Comparison of ENCODE assay signal across 1 cellular context in the genomic region with DNA sequence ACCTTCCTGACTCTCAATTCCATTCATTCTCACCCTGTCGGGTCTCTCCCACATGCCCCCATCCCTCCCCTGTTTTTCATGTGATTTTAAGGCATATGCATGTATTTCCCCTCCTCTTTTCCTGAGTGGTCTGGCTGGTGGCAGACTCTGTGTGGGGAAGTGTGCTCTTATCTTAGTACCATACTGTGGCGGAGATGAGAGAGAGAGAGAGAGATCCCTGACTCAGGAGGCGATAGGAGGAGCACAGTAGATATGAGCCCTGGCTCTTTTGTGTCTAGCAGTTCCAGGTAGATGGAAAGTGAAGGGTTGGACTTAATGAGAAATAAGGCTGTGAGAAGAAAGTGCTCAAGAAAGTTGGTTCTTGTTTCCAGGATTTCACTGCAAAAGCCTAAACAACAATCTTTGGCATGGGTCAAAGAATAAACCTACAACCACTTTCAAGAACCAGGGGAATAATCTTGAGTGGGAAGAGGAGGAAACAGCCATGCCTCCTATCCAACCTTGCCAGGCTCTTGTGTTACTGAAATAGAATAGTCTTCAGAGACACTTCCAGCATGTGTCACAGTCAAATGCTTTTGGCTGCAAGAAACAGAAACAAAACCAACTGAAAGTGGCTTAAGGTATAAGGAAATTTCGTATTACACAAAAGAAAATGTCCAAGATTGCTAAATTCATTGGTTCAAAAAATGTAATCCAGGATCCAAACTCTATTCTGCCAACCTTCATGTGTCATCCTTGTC.
TF ChIP-seq lines count a peak whose summit lies in the region.

No MANE protein-coding gene starts in this region.

TF ChIP-seq in K562, 482 proteins besides CTCF, POLR2A, EP300 and RAD21 (continued from another document and continues in another):
- TF ChIP-seq, protein P1, sequence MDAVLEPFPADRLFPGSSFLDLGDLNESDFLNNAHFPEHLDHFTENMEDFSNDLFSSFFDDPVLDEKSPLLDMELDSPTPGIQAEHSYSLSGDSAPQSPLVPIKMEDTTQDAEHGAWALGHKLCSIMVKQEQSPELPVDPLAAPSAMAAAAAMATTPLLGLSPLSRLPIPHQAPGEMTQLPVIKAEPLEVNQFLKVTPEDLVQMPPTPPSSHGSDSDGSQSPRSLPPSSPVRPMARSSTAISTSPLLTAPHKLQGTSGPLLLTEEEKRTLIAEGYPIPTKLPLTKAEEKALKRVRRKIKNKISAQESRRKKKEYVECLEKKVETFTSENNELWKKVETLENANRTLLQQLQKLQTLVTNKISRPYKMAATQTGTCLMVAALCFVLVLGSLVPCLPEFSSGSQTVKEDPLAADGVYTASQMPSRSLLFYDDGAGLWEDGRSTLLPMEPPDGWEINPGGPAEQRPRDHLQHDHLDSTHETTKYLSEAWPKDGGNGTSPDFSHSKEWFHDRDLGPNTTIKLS (IDR thresholded peaks at IDR 0.05; ENCODE audit: borderline replicate concordance, low read depth), result no peak
- peak; percentile 82 for TF ChIP-seq NBN (IDR thresholded peaks at IDR 0.05; ENCODE audit: low read depth)
- TF ChIP-seq, protein P2, sequence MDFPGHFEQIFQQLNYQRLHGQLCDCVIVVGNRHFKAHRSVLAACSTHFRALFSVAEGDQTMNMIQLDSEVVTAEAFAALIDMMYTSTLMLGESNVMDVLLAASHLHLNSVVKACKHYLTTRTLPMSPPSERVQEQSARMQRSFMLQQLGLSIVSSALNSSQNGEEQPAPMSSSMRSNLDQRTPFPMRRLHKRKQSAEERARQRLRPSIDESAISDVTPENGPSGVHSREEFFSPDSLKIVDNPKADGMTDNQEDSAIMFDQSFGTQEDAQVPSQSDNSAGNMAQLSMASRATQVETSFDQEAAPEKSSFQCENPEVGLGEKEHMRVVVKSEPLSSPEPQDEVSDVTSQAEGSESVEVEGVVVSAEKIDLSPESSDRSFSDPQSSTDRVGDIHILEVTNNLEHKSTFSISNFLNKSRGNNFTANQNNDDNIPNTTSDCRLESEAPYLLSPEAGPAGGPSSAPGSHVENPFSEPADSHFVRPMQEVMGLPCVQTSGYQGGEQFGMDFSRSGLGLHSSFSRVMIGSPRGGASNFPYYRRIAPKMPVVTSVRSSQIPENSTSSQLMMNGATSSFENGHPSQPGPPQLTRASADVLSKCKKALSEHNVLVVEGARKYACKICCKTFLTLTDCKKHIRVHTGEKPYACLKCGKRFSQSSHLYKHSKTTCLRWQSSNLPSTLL (IDR thresholded peaks at IDR 0.05), result peak; percentile 35; the same call in 1 of the 2 replicates
- no peak for TF ChIP-seq ZNF655 (CRISPR knock-in tag; IDR thresholded peaks at IDR 0.05)
- TF ChIP-seq CSDE1 (IDR thresholded peaks at IDR 0.05), result no peak
- TF ChIP-seq CHD2 (IDR thresholded peaks at IDR 0.05; ENCODE audit: low read depth, low read length), result no peak
- no peak for TF ChIP-seq SAFB2 (IDR thresholded peaks at IDR 0.05; ENCODE audit: borderline replicate concordance, low read depth, low read length, severe bottlenecking)
- no peak for TF ChIP-seq ZNF551 (CRISPR knock-in tag; IDR thresholded peaks at IDR 0.05)
- TF ChIP-seq, protein P3, sequence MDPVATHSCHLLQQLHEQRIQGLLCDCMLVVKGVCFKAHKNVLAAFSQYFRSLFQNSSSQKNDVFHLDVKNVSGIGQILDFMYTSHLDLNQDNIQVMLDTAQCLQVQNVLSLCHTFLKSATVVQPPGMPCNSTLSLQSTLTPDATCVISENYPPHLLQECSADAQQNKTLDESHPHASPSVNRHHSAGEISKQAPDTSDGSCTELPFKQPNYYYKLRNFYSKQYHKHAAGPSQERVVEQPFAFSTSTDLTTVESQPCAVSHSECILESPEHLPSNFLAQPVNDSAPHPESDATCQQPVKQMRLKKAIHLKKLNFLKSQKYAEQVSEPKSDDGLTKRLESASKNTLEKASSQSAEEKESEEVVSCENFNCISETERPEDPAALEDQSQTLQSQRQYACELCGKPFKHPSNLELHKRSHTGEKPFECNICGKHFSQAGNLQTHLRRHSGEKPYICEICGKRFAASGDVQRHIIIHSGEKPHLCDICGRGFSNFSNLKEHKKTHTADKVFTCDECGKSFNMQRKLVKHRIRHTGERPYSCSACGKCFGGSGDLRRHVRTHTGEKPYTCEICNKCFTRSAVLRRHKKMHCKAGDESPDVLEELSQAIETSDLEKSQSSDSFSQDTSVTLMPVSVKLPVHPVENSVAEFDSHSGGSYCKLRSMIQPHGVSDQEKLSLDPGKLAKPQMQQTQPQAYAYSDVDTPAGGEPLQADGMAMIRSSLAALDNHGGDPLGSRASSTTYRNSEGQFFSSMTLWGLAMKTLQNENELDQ (CRISPR knock-in tag; IDR thresholded peaks at IDR 0.05; ENCODE audit: borderline replicate concordance), result no peak
- no peak for TF ChIP-seq ZNF274 (IDR thresholded peaks at IDR 0.05; ENCODE audit: borderline replicate concordance, low read depth, low read length)
- TF ChIP-seq COPS2 (conservative IDR thresholded peaks at IDR 0.05), result no peak
- TF ChIP-seq MYC (IDR thresholded peaks at IDR 0.05; ENCODE audit: low read depth, low read length), result peak; percentile 72
- TF ChIP-seq MYC (CRISPR knock-in tag; IDR thresholded peaks at IDR 0.05; ENCODE audit: borderline replicate concordance, low read depth), result no peak
- TF ChIP-seq SIRT6 (IDR thresholded peaks at IDR 0.05; ENCODE audit: low read depth, low read length), result no peak
- TF ChIP-seq KDM1A (IDR thresholded peaks at IDR 0.05), result peak; percentile 34 to 80; a peak in 3 of 4 replicates
- TF ChIP-seq SMARCA4 (IDR thresholded peaks at IDR 0.05), result peak; percentile 96
- TF ChIP-seq FOXJ3 (CRISPR knock-in tag; IDR thresholded peaks at IDR 0.05), result no peak
- TF ChIP-seq ZNF253 (CRISPR knock-in tag; conservative IDR thresholded peaks at IDR 0.05), result no peak
- no peak for TF ChIP-seq FOXA1 (IDR thresholded peaks at IDR 0.05; ENCODE audit: borderline replicate concordance)
- TF ChIP-seq ZNF146 (CRISPR knock-in tag; IDR thresholded peaks at IDR 0.05; ENCODE audit: unreplicated experiment), result no peak
- no peak for TF ChIP-seq ZBTB17 (CRISPR knock-in tag; IDR thresholded peaks at IDR 0.05)
- no peak for TF ChIP-seq ESRRB (CRISPR knock-in tag; IDR thresholded peaks at IDR 0.05; ENCODE audit: borderline replicate concordance)
- TF ChIP-seq, protein P4, sequence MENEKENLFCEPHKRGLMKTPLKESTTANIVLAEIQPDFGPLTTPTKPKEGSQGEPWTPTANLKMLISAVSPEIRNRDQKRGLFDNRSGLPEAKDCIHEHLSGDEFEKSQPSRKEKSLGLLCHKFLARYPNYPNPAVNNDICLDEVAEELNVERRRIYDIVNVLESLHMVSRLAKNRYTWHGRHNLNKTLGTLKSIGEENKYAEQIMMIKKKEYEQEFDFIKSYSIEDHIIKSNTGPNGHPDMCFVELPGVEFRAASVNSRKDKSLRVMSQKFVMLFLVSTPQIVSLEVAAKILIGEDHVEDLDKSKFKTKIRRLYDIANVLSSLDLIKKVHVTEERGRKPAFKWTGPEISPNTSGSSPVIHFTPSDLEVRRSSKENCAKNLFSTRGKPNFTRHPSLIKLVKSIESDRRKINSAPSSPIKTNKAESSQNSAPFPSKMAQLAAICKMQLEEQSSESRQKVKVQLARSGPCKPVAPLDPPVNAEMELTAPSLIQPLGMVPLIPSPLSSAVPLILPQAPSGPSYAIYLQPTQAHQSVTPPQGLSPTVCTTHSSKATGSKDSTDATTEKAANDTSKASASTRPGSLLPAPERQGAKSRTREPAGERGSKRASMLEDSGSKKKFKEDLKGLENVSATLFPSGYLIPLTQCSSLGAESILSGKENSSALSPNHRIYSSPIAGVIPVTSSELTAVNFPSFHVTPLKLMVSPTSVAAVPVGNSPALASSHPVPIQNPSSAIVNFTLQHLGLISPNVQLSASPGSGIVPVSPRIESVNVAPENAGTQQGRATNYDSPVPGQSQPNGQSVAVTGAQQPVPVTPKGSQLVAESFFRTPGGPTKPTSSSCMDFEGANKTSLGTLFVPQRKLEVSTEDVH (IDR thresholded peaks at IDR 0.05; ENCODE audit: low read depth, partially characterized antibody), result no peak
- TF ChIP-seq ZNF134 (CRISPR knock-in tag; conservative IDR thresholded peaks at IDR 0.05), result no peak
- TF ChIP-seq FUS (optimal IDR thresholded peaks at IDR 0.05; ENCODE audit: low read depth, low read length), result no peak
- TF ChIP-seq ZNF589 (CRISPR knock-in tag; IDR thresholded peaks at IDR 0.05; ENCODE audit: low read depth), result no peak; the same call in 1 of the 2 replicates
- TF ChIP-seq ZFX (CRISPR knock-in tag; IDR thresholded peaks at IDR 0.05), result no peak
- 0 out of 3 replicates have a peak, but pooled peaks of 1 of the 2 experiments have one; percentile 63 for TF ChIP-seq CBX3 (IDR thresholded peaks at IDR 0.05; ENCODE audit: borderline replicate concordance in 1 of 2, low read length in 2 of 2)
- no peak for TF ChIP-seq IRF2 (CRISPR knock-in tag; IDR thresholded peaks at IDR 0.05)
- TF ChIP-seq RBM14 (IDR thresholded peaks at IDR 0.05; ENCODE audit: borderline replicate concordance, insufficient read depth, low read depth, low read length), result no peak
- no peak for TF ChIP-seq ZBTB7A (IDR thresholded peaks at IDR 0.05; ENCODE audit: borderline replicate concordance, control insufficient read depth, low read depth, low read length)
- TF ChIP-seq, protein P5, sequence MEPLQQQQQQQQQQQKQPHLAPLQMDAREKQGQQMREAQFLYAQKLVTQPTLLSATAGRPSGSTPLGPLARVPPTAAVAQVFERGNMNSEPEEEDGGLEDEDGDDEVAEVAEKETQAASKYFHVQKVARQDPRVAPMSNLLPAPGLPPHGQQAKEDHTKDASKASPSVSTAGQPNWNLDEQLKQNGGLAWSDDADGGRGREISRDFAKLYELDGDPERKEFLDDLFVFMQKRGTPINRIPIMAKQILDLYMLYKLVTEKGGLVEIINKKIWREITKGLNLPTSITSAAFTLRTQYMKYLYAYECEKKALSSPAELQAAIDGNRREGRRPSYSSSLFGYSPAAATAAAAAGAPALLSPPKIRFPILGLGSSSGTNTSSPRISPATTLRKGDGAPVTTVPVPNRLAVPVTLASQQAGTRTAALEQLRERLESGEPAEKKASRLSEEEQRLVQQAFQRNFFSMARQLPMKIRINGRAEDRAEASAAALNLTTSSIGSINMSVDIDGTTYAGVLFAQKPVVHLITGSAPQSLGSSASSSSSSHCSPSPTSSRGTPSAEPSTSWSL (CRISPR knock-in tag; IDR thresholded peaks at IDR 0.05; ENCODE audit: borderline replicate concordance), result no peak
- no peak for TF ChIP-seq ESRRA (IDR thresholded peaks at IDR 0.05; ENCODE audit: borderline replicate concordance, low read depth)
- no peak for TF ChIP-seq ZNF324 (CRISPR knock-in tag; IDR thresholded peaks at IDR 0.05)
- no peak for TF ChIP-seq PCBP2 (IDR thresholded peaks at IDR 0.05; ENCODE audit: low read depth, low read length, poor library complexity, severe bottlenecking)
- TF ChIP-seq, protein P6, sequence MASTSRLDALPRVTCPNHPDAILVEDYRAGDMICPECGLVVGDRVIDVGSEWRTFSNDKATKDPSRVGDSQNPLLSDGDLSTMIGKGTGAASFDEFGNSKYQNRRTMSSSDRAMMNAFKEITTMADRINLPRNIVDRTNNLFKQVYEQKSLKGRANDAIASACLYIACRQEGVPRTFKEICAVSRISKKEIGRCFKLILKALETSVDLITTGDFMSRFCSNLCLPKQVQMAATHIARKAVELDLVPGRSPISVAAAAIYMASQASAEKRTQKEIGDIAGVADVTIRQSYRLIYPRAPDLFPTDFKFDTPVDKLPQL (IDR thresholded peaks at IDR 0.05; ENCODE audit: extremely low read depth, insufficient read length), result no peak
- no peak for TF ChIP-seq MBD1 (CRISPR knock-in tag; IDR thresholded peaks at IDR 0.05)
- TF ChIP-seq HMGN3 (IDR thresholded peaks at IDR 0.05; ENCODE audit: borderline replicate concordance, extremely low read depth, insufficient read length, low read depth, low read length), result no peak
- no peak for TF ChIP-seq BMI1 (IDR thresholded peaks at IDR 0.05; ENCODE audit: low read length)
- no peak for TF ChIP-seq CHD4 (IDR thresholded peaks at IDR 0.05; ENCODE audit: insufficient read depth, insufficient replicate concordance, low read depth, low read length, poor library complexity, severe bottlenecking)
- no peak for TF ChIP-seq ZNF778 (CRISPR knock-in tag; IDR thresholded peaks at IDR 0.05)
- peak; percentile 85 for TF ChIP-seq SOX6 (IDR thresholded peaks at IDR 0.05)
- TF ChIP-seq TAF1 (IDR thresholded peaks at IDR 0.05; ENCODE audit: control insufficient read depth, extremely low read depth, insufficient read depth, low read length, severe bottlenecking), result no peak
- TF ChIP-seq TCFL5 (CRISPR knock-in tag; conservative IDR thresholded peaks at IDR 0.05), result no peak
- TF ChIP-seq BRD9 (IDR thresholded peaks at IDR 0.05; ENCODE audit: low read depth, partially characterized antibody), result peak; percentile 76
- no peak for TF ChIP-seq STAT5B (CRISPR knock-in tag; IDR thresholded peaks at IDR 0.05)
- no peak for TF ChIP-seq NONO (IDR thresholded peaks at IDR 0.05; ENCODE audit: low read depth in 2 of 2, low read length in 1 of 2)
- no peak for TF ChIP-seq FOXA3 (CRISPR knock-in tag; conservative IDR thresholded peaks at IDR 0.05 in 1 of 2, IDR thresholded peaks at IDR 0.05 in 1 of 2)
- TF ChIP-seq THRAP3 (IDR thresholded peaks at IDR 0.05; ENCODE audit: borderline replicate concordance), result no peak
- no peak for TF ChIP-seq ZSCAN32 (CRISPR knock-in tag; IDR thresholded peaks at IDR 0.05)
- TF ChIP-seq, protein P7, sequence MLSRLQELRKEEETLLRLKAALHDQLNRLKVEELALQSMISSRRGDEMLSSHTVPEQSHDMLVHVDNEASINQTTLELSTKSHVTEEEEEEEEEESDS (CRISPR knock-in tag; IDR thresholded peaks at IDR 0.05), result no peak
- TF ChIP-seq ZFPM2 (CRISPR knock-in tag; IDR thresholded peaks at IDR 0.05), result no peak
- TF ChIP-seq NFIC (IDR thresholded peaks at IDR 0.05), result peak; percentile 81
- peak; percentile 75 for TF ChIP-seq GATA2 (CRISPR knock-in tag; IDR thresholded peaks at IDR 0.05)
- TF ChIP-seq ZNF764 (CRISPR knock-in tag; IDR thresholded peaks at IDR 0.05; ENCODE audit: low read depth), result no peak
- TF ChIP-seq MCM7 (IDR thresholded peaks at IDR 0.05), result no peak
- no peak for TF ChIP-seq KAT2B (IDR thresholded peaks at IDR 0.05; ENCODE audit: low read depth, low read length)
